Comparison of ENCODE assay signal across 1 cellular context in genomic region chr2:38936516-38936915, GRCh38. TPM values are rescaled to one million over a fixed set of nuclear protein-coding genes. Genes with fewer than 3 reads are reported as not detected.
"Had no signal": no experiment of that assay in that cellular context is flagged by ENCODE, and none has a peak within 500 bp of the region (broad histone marks: within the 10 kb centered on the region; RNA-seq: fewer than 3 reads in every experiment).

No MANE protein-coding gene starts in this region.

RNA-seq across cellular contexts. Expression of gene ARHGEF33, which starts 46.8 kb away (rescaled TPM):
- total RNA-seq: esophagus mucosa had no signal
